Comparison of ENCODE assay signal across 1 cellular context in genomic region chr5:76585783-76586217, GRCh38.
A peak's percentile ranks its signal among the peaks of the same experiment; 100 is the strongest.
TF ChIP-seq lines count a peak whose summit lies in the region.

No MANE protein-coding gene starts in this region.

TF ChIP-seq in HEK293, 187 proteins besides CTCF, POLR2A, EP300 and RAD21 (continued from another document):
- TF ChIP-seq ZNF362 (tag by site-specific recombination; IDR thresholded peaks at IDR 0.05): peak; percentile 81; the same call in 1 of the 2 replicates
- TF ChIP-seq YY1 (tag by site-specific recombination; IDR thresholded peaks at IDR 0.05): no peak
- peak; percentile 67 for TF ChIP-seq ZBTB17 (tag by site-specific recombination; IDR thresholded peaks at IDR 0.05)
- TF ChIP-seq ZBTB6 (tag by site-specific recombination; IDR thresholded peaks at IDR 0.05): no peak
- TF ChIP-seq ATF2 (tag by site-specific recombination; IDR thresholded peaks at IDR 0.05; ENCODE audit: low read depth): no peak
- TF ChIP-seq TCF7L2 (IDR thresholded peaks at IDR 0.05; ENCODE audit: borderline replicate concordance, low read depth, low read length): no peak
- TF ChIP-seq SCRT1 (tag by site-specific recombination; IDR thresholded peaks at IDR 0.05; ENCODE audit: borderline replicate concordance): peak; percentile 86; the same call in 1 of the 2 replicates
- no peak for TF ChIP-seq ZSCAN4 (tag by site-specific recombination; IDR thresholded peaks at IDR 0.05)
- no peak for TF ChIP-seq KLF17 (tag by site-specific recombination; IDR thresholded peaks at IDR 0.05)
- no peak for TF ChIP-seq ZFP3 (tag by site-specific recombination; IDR thresholded peaks at IDR 0.05; ENCODE audit: low read depth)
- TF ChIP-seq ZNF580 (tag by site-specific recombination; IDR thresholded peaks at IDR 0.05): peak; percentile 84
- TF ChIP-seq IKZF3 (tag by site-specific recombination; IDR thresholded peaks at IDR 0.05): peak; percentile 64; the same call in 1 of the 2 replicates
- TF ChIP-seq ZBTB48 (tag by site-specific recombination; IDR thresholded peaks at IDR 0.05): no peak
- TF ChIP-seq REPIN1 (tag by site-specific recombination; IDR thresholded peaks at IDR 0.05; ENCODE audit: low read depth): no peak
- no peak for TF ChIP-seq ZNF704 (tag by site-specific recombination; IDR thresholded peaks at IDR 0.05)
- TF ChIP-seq ZNF404 (tag by site-specific recombination; IDR thresholded peaks at IDR 0.05): no peak
- TF ChIP-seq KLF10 (tag by site-specific recombination; IDR thresholded peaks at IDR 0.05): peak; percentile 68; the same call in 1 of the 2 replicates
- TF ChIP-seq ZNF548 (tag by site-specific recombination; IDR thresholded peaks at IDR 0.05): no peak
- no peak for TF ChIP-seq ZNF600 (tag by site-specific recombination; IDR thresholded peaks at IDR 0.05)
- TF ChIP-seq WT1 (tag by site-specific recombination; IDR thresholded peaks at IDR 0.05): peak; percentile 97
- TF ChIP-seq EGR2 (tag by site-specific recombination; IDR thresholded peaks at IDR 0.05; ENCODE audit: low read depth): no peak
- peak; percentile 97 for TF ChIP-seq BCL11A (tag by site-specific recombination; IDR thresholded peaks at IDR 0.05; ENCODE audit: low read depth)
- no peak for TF ChIP-seq ZNF677 (tag by site-specific recombination; IDR thresholded peaks at IDR 0.05)
- no peak for TF ChIP-seq ZFP37 (tag by site-specific recombination; IDR thresholded peaks at IDR 0.05)
- TF ChIP-seq ZNF37A (tag by site-specific recombination; IDR thresholded peaks at IDR 0.05): no peak
- TF ChIP-seq ZNF2 (tag by site-specific recombination; IDR thresholded peaks at IDR 0.05): 0 out of 2 replicates have a peak, but pooled peaks have one; percentile 36
- TF ChIP-seq OSR2 (tag by site-specific recombination; IDR thresholded peaks at IDR 0.05): peak; percentile 98
- peak; percentile 82 for TF ChIP-seq ZNF639 (tag by site-specific recombination; IDR thresholded peaks at IDR 0.05)
- no peak for TF ChIP-seq ZNF146 (tag by site-specific recombination; IDR thresholded peaks at IDR 0.05)
- peak; percentile 90 for TF ChIP-seq FEZF1 (tag by site-specific recombination; IDR thresholded peaks at IDR 0.05)
- TF ChIP-seq REST (tag by site-specific recombination; IDR thresholded peaks at IDR 0.05): no peak
- no peak for TF ChIP-seq ZNF529 (tag by site-specific recombination; IDR thresholded peaks at IDR 0.05; ENCODE audit: insufficient replicate concordance)
- no peak for TF ChIP-seq GLIS2 (tag by site-specific recombination; IDR thresholded peaks at IDR 0.05)
- TF ChIP-seq ZNF211 (tag by site-specific recombination; IDR thresholded peaks at IDR 0.05; ENCODE audit: low read depth): no peak
- peak; percentile 88 for TF ChIP-seq SP7 (tag by site-specific recombination; IDR thresholded peaks at IDR 0.05)
- TF ChIP-seq ZNF785 (tag by site-specific recombination; IDR thresholded peaks at IDR 0.05): no peak
- no peak for TF ChIP-seq ZNF48 (tag by site-specific recombination; IDR thresholded peaks at IDR 0.05)
- no peak for TF ChIP-seq ZNF473 (tag by site-specific recombination; IDR thresholded peaks at IDR 0.05)
- no peak for TF ChIP-seq SP2 (tag by site-specific recombination; IDR thresholded peaks at IDR 0.05)
